9 cellular contexts compared by ENCODE assay signal in genomic region chr3:50245251-50245745, GRCh38. TPM values are rescaled to one million over a fixed set of nuclear protein-coding genes. Genes with fewer than 3 reads are reported as not detected.
DNase-seq lines count a peak whose midpoint lies in the region; ATAC-seq, FAIRE-seq and TF ChIP-seq lines count a peak whose summit lies in the region.
"Had no signal": no experiment of that assay in that cellular context is flagged by ENCODE, and none has a peak within 500 bp of the region (broad histone marks: within the 10 kb centered on the region; RNA-seq: fewer than 3 reads in every experiment).

No MANE protein-coding gene starts in this region.

- ATAC-seq in K562 (no peak), upper lobe of left lung (ENCODE audit: low FRiP score in 2 of 2) (no peak)

- TF ChIP-seq POLR2A in K562 (conservative IDR thresholded peaks at IDR 0.05) = no peak
- no peak for TF ChIP-seq POLR2A in upper lobe of left lung (IDR thresholded peaks at IDR 0.05)

- TF ChIP-seq EP300 in K562 (IDR thresholded peaks at IDR 0.05; ENCODE audit: low read length) (no peak), upper lobe of left lung (IDR thresholded peaks at IDR 0.05) (no peak)

- peak overlapping the region; percentile 62 for H3K27ac ChIP-seq in cardiac muscle cell
- peak overlapping the region; percentile 85 for H3K27ac ChIP-seq in K562 (ENCODE audit: extremely low read depth, low read depth, low read length)
- H3K27ac ChIP-seq in upper lobe of left lung = peak overlapping the region; percentile 94 to 98 (median 95)

- H3K4me3 ChIP-seq in cardiac muscle cell (no peak overlapping the region), K562 (no peak overlapping the region), upper lobe of left lung (peak overlapping the region in 3 of 4 donors; percentile 22 to 49 (median 46))

- intact Hi-C loops in cardiac septum (cut with DNase I) (no loop called here), K562 (cut with micrococcal nuclease) (no loop called here)

- H3K4me1 ChIP-seq in cardiac muscle cell (ENCODE audit: low read depth) = peaks cover 27% of the 10 kb centered on the region
- H3K4me1 ChIP-seq in K562 (replicated peaks in 1 of 2; ENCODE audit: control insufficient read depth in 2 of 2, insufficient read depth in 2 of 2, low read length in 2 of 2) = peaks cover 42 to 51% of the 10 kb centered on the region in 2 experiments
- H3K4me1 ChIP-seq in upper lobe of left lung = peaks cover 98 to 100% (median 99%) of the 10 kb centered on the region in 4 donors

- no peaks in the 10 kb centered on the region for H3K9me3 ChIP-seq in cardiac muscle cell (ENCODE audit: low read depth)
- H3K9me3 ChIP-seq in K562 (replicated peaks; ENCODE audit: control insufficient read depth, insufficient read depth, low read depth, low read length) = no peaks in the 10 kb centered on the region
- no peaks in the 10 kb centered on the region for H3K9me3 ChIP-seq in upper lobe of left lung

- peaks cover 33% of the 10 kb centered on the region for H3K4me1 Mint-ChIP-seq in mesothelial cell of epicardium

- WGBS in K562 (ENCODE audit: insufficient coverage, low coverage, missing lambda C conversion rate) = 88% methylated on average over 12 of the region's 16 CpGs
- 66 to 79% methylated on average over 16 of the region's 16 CpGs for WGBS in upper lobe of left lung, 2 donors

- no peak for FAIRE-seq in K562 (lab: Jason Lieb, UNC)

- CTCF ChIA-PET in K562 (lab: Yijun Ruan, JAX; ENCODE audit: low intra/inter-chr PET ratio) = interaction anchor here (0.8 to 2.7 kb wide), 4 partner anchors 18 to 53 kb away, joined by 3 to 26 read pairs (median 6); no protein-coding TSS in a partner anchor

- H3K36me3 Mint-ChIP-seq in mesothelial cell of epicardium = peaks cover 2% of the 10 kb centered on the region

- peak overlapping the region; percentile 78; the same call in 1 of the 2 replicates for H3K4me2 ChIP-seq in K562 (ENCODE audit: insufficient read depth, low read length)

- H2AFZ ChIP-seq in K562 (ENCODE audit: low read depth, low read length) = no peak overlapping the region

- POLR2A ChIA-PET in K562 (lab: Yijun Ruan, JAX) = interaction anchor here (1.0 to 2.1 kb wide), 2 partner anchors 14 to 320 kb away, joined by 3 to 8 read pairs; no protein-coding TSS in a partner anchor

- in situ Hi-C loops in K562 (cut with MboI) = no loop called here

- peaks cover 29% of the 10 kb centered on the region for H3K79me2 ChIP-seq in K562 (ENCODE audit: control insufficient read depth, insufficient read depth, low read length)

- no peaks in the 10 kb centered on the region for H4K20me1 ChIP-seq in K562 (replicated peaks; ENCODE audit: control insufficient read depth, insufficient read depth, low read length)

- peak overlapping the region; percentile 69 to 95 for H3K9ac ChIP-seq in K562 (ENCODE audit: insufficient read depth in 1 of 2, low read depth in 2 of 2, low read length in 2 of 2)

- no peaks in the 10 kb centered on the region for H3K9me1 ChIP-seq in K562 (ENCODE audit: control insufficient read depth, insufficient read depth, low read length)

- peak overlapping the region; percentile 67 for H3K4me3 Mint-ChIP-seq in mesothelial cell of epicardium

- BruUV-seq in K562 (replicated peaks; lab: Mats Ljungman, UMichigan) = no TSS peak

- no peak for DNase-seq in cardiac muscle cell (ENCODE audit: low read depth in 1 of 2, low spot score in 1 of 2)
- DNase-seq in cardiac septum (ENCODE audit: low spot score) = no peak
- no peak for DNase-seq in K562 (ENCODE audit: extremely low read depth in 1 of 4, low spot score in 3 of 4)
- no peak for DNase-seq in mesothelial cell of epicardium (ENCODE audit: low spot score in 2 of 2, unreplicated experiment in 2 of 2)
- peak in 1 of 2 donors; percentile 51 for DNase-seq in upper lobe of left lung
- DNase-seq in stimulated activated naive CD4-positive, alpha-beta T cell treated with Interleukin-2 at 50 U/mL for 16 hours (lab: John Stamatoyannopoulos, UW) = no peak
- DNase-seq in DMS114 treated with DMSO at 0.1 percent for 48 hours (lab: John Stamatoyannopoulos, UW; ENCODE audit: unreplicated experiment) = no peak
- DNase-seq in hippocampal formation (lab: John Stamatoyannopoulos, UW) = no peak

- no peaks in the 10 kb centered on the region for H3K36me3 ChIP-seq in cardiac muscle cell
- H3K36me3 ChIP-seq in K562 (ENCODE audit: control insufficient read depth, insufficient read depth, low read length) = peaks cover 5% of the 10 kb centered on the region; the same call in 1 of the 3 replicates
- peaks cover 0 to 24% (median 3%) of the 10 kb centered on the region in 4 donors for H3K36me3 ChIP-seq in upper lobe of left lung

- H3K27ac Mint-ChIP-seq in mesothelial cell of epicardium = peak overlapping the region; percentile 92

- H3K27me3 ChIP-seq in cardiac muscle cell (no peaks in the 10 kb centered on the region), K562 (ENCODE audit: control insufficient read depth in 2 of 2, insufficient read depth in 2 of 2, low read length in 2 of 2) (no peaks in the 10 kb centered on the region), upper lobe of left lung (no peaks in the 10 kb centered on the region)

- no peak for TF ChIP-seq CTCF in cardiac muscle cell (IDR thresholded peaks at IDR 0.05; ENCODE audit: low read depth, low read length)
- TF ChIP-seq CTCF in K562 (IDR thresholded peaks at IDR 0.05 in 2 of 3, conservative IDR thresholded peaks at IDR 0.05 in 1 of 3; ENCODE audit: insufficient read depth in 2 of 3, low read depth in 1 of 3, low read length in 3 of 3) = no peak
- TF ChIP-seq CTCF in mesothelial cell of epicardium (IDR thresholded peaks at IDR 0.05; ENCODE audit: unreplicated experiment) = no peak
- no peak for TF ChIP-seq CTCF in upper lobe of left lung (IDR thresholded peaks at IDR 0.05)

- H3K27me3 Mint-ChIP-seq in mesothelial cell of epicardium (ENCODE audit: low read depth) = no peaks in the 10 kb centered on the region

- no peaks in the 10 kb centered on the region for H3K9me3 Mint-ChIP-seq in mesothelial cell of epicardium

- TF ChIP-seq RAD21 in K562 (CRISPR knock-in tag; conservative IDR thresholded peaks at IDR 0.05 in 1 of 2, IDR thresholded peaks at IDR 0.05 in 1 of 2) = no peak

RNA-seq across cellular contexts. Expression of gene GNAI2, which starts 9.3 kb away (rescaled TPM):
- 160 and 179 TPM in 2 replicates for total RNA-seq in cardiac muscle cell
- polyA plus RNA-seq in cardiac muscle cell = 255 and 285 TPM in 2 replicates
- total RNA-seq in cardiac septum = 153 TPM
- total RNA-seq in K562 (2011; cell fraction: chromatin; rRNA removed; ENCODE audit: low replicate concordance) = 32.6 and 87.4 TPM in 2 replicates
- 69.2 and 80.9 TPM in 2 replicates for total RNA-seq in K562 (2011; cell fraction: nucleolus; rRNA removed)
- total RNA-seq in K562 (2011; cell fraction: nucleoplasm; rRNA removed) = 56.0 and 62.0 TPM in 2 replicates
- total RNA-seq in K562 (2014; rRNA removed) = 41.0 and 53.8 TPM in 2 replicates
- total RNA-seq in K562 (2014; rRNA removed; fragmentation: Illumina TruSeq; extraction: Trizol) = 18.6 and 19.5 TPM in 2 replicates
- total RNA-seq in K562 (2015; rRNA removed; fragmentation: Illumina TruSeq; extraction: Trizol) = 41.1 and 42.7 TPM in 2 replicates
- total RNA-seq in K562 (2021) = 55.4 and 60.5 TPM in 2 replicates
- 72.2 and 172 TPM in 2 replicates for polyA plus RNA-seq in K562 (2011; rRNA removed)
- polyA plus RNA-seq in K562 (2011; cell fraction: cytosol; rRNA removed) = 128 and 171 TPM in 2 replicates
- polyA plus RNA-seq in K562 (2011; cell fraction: nucleus; rRNA removed) = 49.7 and 89.7 TPM in 2 replicates
- polyA plus RNA-seq in K562 (2012) = 64.5 and 84.8 TPM in 2 replicates
- polyA plus RNA-seq in K562 (2014; fragmentation: Illumina TruSeq; extraction: Trizol) = 49.3 and 56.1 TPM in 2 replicates
- 1 to 10 TPM; 1.1 to 2.5 TPM for polyA plus RNA-seq in K562 (2014; fragmentation: Nextera tagmentation; extraction: Ambion mirVana)
- 41.4 and 51.2 TPM in 2 replicates for polyA plus RNA-seq in K562 (2014; rRNA removed)
- polyA minus RNA-seq in K562 (2011; rRNA and poly(A)+ RNA removed) = 112 and 135 TPM in 2 replicates
- 34.5 and 65.7 TPM in 2 replicates for polyA minus RNA-seq in K562 (2011; cell fraction: cytosol; rRNA and poly(A)+ RNA removed)
- 11.7 and 24.4 TPM in 2 replicates for polyA minus RNA-seq in K562 (2011; cell fraction: nucleus; rRNA and poly(A)+ RNA removed)
- total RNA-seq in mesothelial cell of epicardium = 155 to 159 TPM (median 156 TPM) in 3 replicates
- 100 to 1,000 TPM; 191 to 440 (median 295) TPM for total RNA-seq in upper lobe of left lung

RNA-seq across cellular contexts. Expression of gene SEMA3B, which starts 23.6 kb away (rescaled TPM):
- 16.7 and 25.9 TPM in 2 replicates for total RNA-seq in cardiac muscle cell
- 20.6 and 23.1 TPM in 2 replicates for polyA plus RNA-seq in cardiac muscle cell
- total RNA-seq in cardiac septum = 26.5 TPM
- 7.6 and 22.1 TPM in 2 replicates for total RNA-seq in K562 (2011; cell fraction: chromatin; rRNA removed; ENCODE audit: low replicate concordance)
- 12.1 and 17.2 TPM in 2 replicates for total RNA-seq in K562 (2011; cell fraction: nucleolus; rRNA removed)
- total RNA-seq in K562 (2011; cell fraction: nucleoplasm; rRNA removed) = 4.6 and 11.0 TPM in 2 replicates
- 0.82 and 1.1 TPM in 2 replicates for total RNA-seq in K562 (2014; rRNA removed)
- 0.13 and 0.18 TPM in 2 replicates for total RNA-seq in K562 (2014; rRNA removed; fragmentation: Illumina TruSeq; extraction: Trizol)
- total RNA-seq in K562 (2015; rRNA removed; fragmentation: Illumina TruSeq; extraction: Trizol) = 0.29 and 0.30 TPM in 2 replicates
- total RNA-seq in K562 (2021) = 1.8 and 2.2 TPM in 2 replicates
- 1.3 and 2.5 TPM in 2 replicates for polyA plus RNA-seq in K562 (2011; rRNA removed)
- 1.5 and 2.7 TPM in 2 replicates for polyA plus RNA-seq in K562 (2011; cell fraction: cytosol; rRNA removed)
- polyA plus RNA-seq in K562 (2011; cell fraction: nucleus; rRNA removed) = 31.8 and 37.3 TPM in 2 replicates
- 1.3 and 4.7 TPM in 2 replicates for polyA plus RNA-seq in K562 (2012)
- polyA plus RNA-seq in K562 (2014; fragmentation: Illumina TruSeq; extraction: Trizol) = 0.27 and 0.37 TPM in 2 replicates
- under 1 TPM in 1 of 2 experiments, not detected in 1; 0.03 TPM for polyA plus RNA-seq in K562 (2014; fragmentation: Nextera tagmentation; extraction: Ambion mirVana)
- polyA plus RNA-seq in K562 (2014; rRNA removed) = 1.7 and 2.3 TPM in 2 replicates
- 0.18 and 0.33 TPM in 2 replicates for polyA minus RNA-seq in K562 (2011; rRNA and poly(A)+ RNA removed)
- polyA minus RNA-seq in K562 (2011; cell fraction: cytosol; rRNA and poly(A)+ RNA removed) = 3.0 and 5.2 TPM in 2 replicates
- polyA minus RNA-seq in K562 (2011; cell fraction: nucleus; rRNA and poly(A)+ RNA removed) = 4.4 and 10.3 TPM in 2 replicates
- total RNA-seq in mesothelial cell of epicardium = 166 to 179 TPM (median 177 TPM) in 3 replicates
- total RNA-seq in upper lobe of left lung = 100 to 1,000 TPM in 5 of 6 donors, 10 to 100 TPM in 1; 98.3 to 242 (median 122) TPM

RNA-seq across cellular contexts. Expression of gene LSMEM2, which starts 33.6 kb away (rescaled TPM):
- total RNA-seq in cardiac muscle cell (26.4 and 29.2 TPM in 2 replicates), cardiac septum (25.7 TPM), K562 (2014; rRNA removed) (not detected in 2 replicates), K562 (2014; rRNA removed; fragmentation: Illumina TruSeq; extraction: Trizol) (not detected in 2 replicates), K562 (2015; rRNA removed; fragmentation: Illumina TruSeq; extraction: Trizol) (not detected in 2 replicates), K562 (2021) (not detected in 2 replicates), mesothelial cell of epicardium (0.38 to 0.51 TPM (median 0.50 TPM) in 3 replicates), upper lobe of left lung (under 1 TPM in 2 of 6 donors, not detected in 4; 0.14 to 0.59 TPM)
- polyA plus RNA-seq in cardiac muscle cell (16.4 and 18.1 TPM in 2 replicates), K562 (2011; rRNA removed) (not detected in 2 replicates), K562 (2014; fragmentation: Illumina TruSeq; extraction: Trizol) (not detected in 2 replicates), K562 (2014; fragmentation: Nextera tagmentation; extraction: Ambion mirVana) (not detected), K562 (2014; rRNA removed) (not detected in 2 replicates)
- not detected in 2 replicates for total RNA-seq in K562 (2011; cell fraction: chromatin; rRNA removed; ENCODE audit: low replicate concordance)
- total RNA-seq in K562 (2011; cell fraction: nucleolus; rRNA removed) = not detected in 2 replicates
- total RNA-seq in K562 (2011; cell fraction: nucleoplasm; rRNA removed) = not detected in 2 replicates
- not detected in 2 replicates for polyA plus RNA-seq in K562 (2011; cell fraction: cytosol; rRNA removed)
- polyA plus RNA-seq in K562 (2011; cell fraction: nucleus; rRNA removed) = 0.10 TPM in 1 of 2 replicates, not detected in the other
- 0.08 and 0.12 TPM in 2 replicates for polyA plus RNA-seq in K562 (2012)
- polyA minus RNA-seq in K562 (2011; rRNA and poly(A)+ RNA removed) = not detected in 2 replicates
- polyA minus RNA-seq in K562 (2011; cell fraction: cytosol; rRNA and poly(A)+ RNA removed) = not detected in 2 replicates
- polyA minus RNA-seq in K562 (2011; cell fraction: nucleus; rRNA and poly(A)+ RNA removed) = not detected in 2 replicates
- total RNA-seq: T-helper 1 cell treated with Interleukin-12 subunit alpha and Interleukin-12 subunit beta and Interleukin-4 antibody, amounts not matched to agents 30 ng/mL and 1 ng/mL, for 36 hours had no signal

RNA-seq across cellular contexts. Expression of gene SLC38A3, which starts 40.2 kb away (rescaled TPM):
- total RNA-seq in cardiac muscle cell (9.5 and 14.7 TPM in 2 replicates), cardiac septum (6.6 TPM), K562 (2014; rRNA removed) (0.09 TPM in 1 of 2 replicates, not detected in the other), K562 (2014; rRNA removed; fragmentation: Illumina TruSeq; extraction: Trizol) (not detected in 2 replicates), K562 (2015; rRNA removed; fragmentation: Illumina TruSeq; extraction: Trizol) (not detected in 2 replicates), K562 (2021) (0.16 and 0.27 TPM in 2 replicates), mesothelial cell of epicardium (0.84 to 2.5 TPM (median 1.8 TPM) in 3 replicates), upper lobe of left lung (under 1 TPM in 2 of 6 donors, not detected in 4; 0.15 to 0.17 TPM)
- polyA plus RNA-seq in cardiac muscle cell (13.4 and 18.5 TPM in 2 replicates), K562 (2011; rRNA removed) (0.38 and 0.66 TPM in 2 replicates), K562 (2014; fragmentation: Illumina TruSeq; extraction: Trizol) (not detected in 2 replicates), K562 (2014; fragmentation: Nextera tagmentation; extraction: Ambion mirVana) (not detected), K562 (2014; rRNA removed) (not detected in 2 replicates)
- 0.99 and 3.1 TPM in 2 replicates for total RNA-seq in K562 (2011; cell fraction: chromatin; rRNA removed; ENCODE audit: low replicate concordance)
- 1.6 and 3.8 TPM in 2 replicates for total RNA-seq in K562 (2011; cell fraction: nucleolus; rRNA removed)
- 1.3 and 1.5 TPM in 2 replicates for total RNA-seq in K562 (2011; cell fraction: nucleoplasm; rRNA removed)
- polyA plus RNA-seq in K562 (2011; cell fraction: cytosol; rRNA removed) = 0.47 and 0.52 TPM in 2 replicates
- polyA plus RNA-seq in K562 (2011; cell fraction: nucleus; rRNA removed) = 2.9 and 4.2 TPM in 2 replicates
- polyA plus RNA-seq in K562 (2012) = not detected in 2 replicates
- polyA minus RNA-seq in K562 (2011; rRNA and poly(A)+ RNA removed) = 0.46 and 0.57 TPM in 2 replicates
- 0.29 and 1.1 TPM in 2 replicates for polyA minus RNA-seq in K562 (2011; cell fraction: cytosol; rRNA and poly(A)+ RNA removed)
- 0.54 and 0.78 TPM in 2 replicates for polyA minus RNA-seq in K562 (2011; cell fraction: nucleus; rRNA and poly(A)+ RNA removed)
- total RNA-seq: T-helper 1 cell treated with Interleukin-12 subunit alpha and Interleukin-12 subunit beta and Interleukin-4 antibody, amounts not matched to agents 30 ng/mL and 1 ng/mL, for 36 hours had no signal

RNA-seq across cellular contexts. Expression of gene IFRD2, which starts 46.9 kb away (rescaled TPM):
- 61.0 and 75.3 TPM in 2 replicates for total RNA-seq in cardiac muscle cell
- 106 and 110 TPM in 2 replicates for polyA plus RNA-seq in cardiac muscle cell
- 45.7 TPM for total RNA-seq in cardiac septum
- 134 and 435 TPM in 2 replicates for total RNA-seq in K562 (2011; cell fraction: chromatin; rRNA removed; ENCODE audit: low replicate concordance)
- total RNA-seq in K562 (2011; cell fraction: nucleolus; rRNA removed) = 318 and 350 TPM in 2 replicates
- 152 and 197 TPM in 2 replicates for total RNA-seq in K562 (2011; cell fraction: nucleoplasm; rRNA removed)
- total RNA-seq in K562 (2014; rRNA removed) = 75.1 and 91.2 TPM in 2 replicates
- 31.2 and 42.6 TPM in 2 replicates for total RNA-seq in K562 (2014; rRNA removed; fragmentation: Illumina TruSeq; extraction: Trizol)
- 54.4 and 57.2 TPM in 2 replicates for total RNA-seq in K562 (2015; rRNA removed; fragmentation: Illumina TruSeq; extraction: Trizol)
- total RNA-seq in K562 (2021) = 115 and 116 TPM in 2 replicates
- 44.6 and 56.2 TPM in 2 replicates for polyA plus RNA-seq in K562 (2011; rRNA removed)
- polyA plus RNA-seq in K562 (2011; cell fraction: cytosol; rRNA removed) = 47.8 and 103 TPM in 2 replicates
- polyA plus RNA-seq in K562 (2011; cell fraction: nucleus; rRNA removed) = 475 and 549 TPM in 2 replicates
- polyA plus RNA-seq in K562 (2012) = 69.2 and 72.6 TPM in 2 replicates
- 52.8 and 58.1 TPM in 2 replicates for polyA plus RNA-seq in K562 (2014; fragmentation: Illumina TruSeq; extraction: Trizol)
- polyA plus RNA-seq in K562 (2014; fragmentation: Nextera tagmentation; extraction: Ambion mirVana) = 10 to 100 TPM; 30.5 to 41.0 TPM
- polyA plus RNA-seq in K562 (2014; rRNA removed) = 79.9 and 91.5 TPM in 2 replicates
- polyA minus RNA-seq in K562 (2011; rRNA and poly(A)+ RNA removed) = 20.2 and 31.4 TPM in 2 replicates
- 26.1 and 29.9 TPM in 2 replicates for polyA minus RNA-seq in K562 (2011; cell fraction: cytosol; rRNA and poly(A)+ RNA removed)
- polyA minus RNA-seq in K562 (2011; cell fraction: nucleus; rRNA and poly(A)+ RNA removed) = 118 and 130 TPM in 2 replicates
- 40.2 to 47.3 TPM (median 46.9 TPM) in 3 replicates for total RNA-seq in mesothelial cell of epicardium
- total RNA-seq in upper lobe of left lung = 100 to 1,000 TPM in 2 of 6 donors, 10 to 100 TPM in 4; 45.4 to 126 (median 77.5) TPM

Comparison
In these comparisons a context has a peak if more than half of its experiments do, and no peak if none do; other contexts are left out.
1. H3K4me3 ChIP-seq: peak in upper lobe of left lung (3 of 4); none in cardiac muscle cell (single experiment) and K562 (single experiment).
2. RNA of gene LSMEM2, which starts 33.6 kb away (total RNA-seq): 26.4 to 29.2 TPM in cardiac muscle cell and 25.7 TPM in cardiac septum (single experiment); 0.38 to 0.51 TPM in mesothelial cell of epicardium, 0.14 to 0.59 TPM in upper lobe of left lung and not detected in K562; every median in the first group is over 10 times any median in the second.
3. Peak in every context shown above with its lines, with median percentiles within 50 percentile points of each other: H3K27ac ChIP-seq.